9 cellular contexts compared by ENCODE assay signal in genomic region chr4:173494013-173494970, GRCh38. TPM values are rescaled to one million over a fixed set of nuclear protein-coding genes. Genes with fewer than 3 reads are reported as not detected.
A peak's percentile ranks its signal among the peaks of the same experiment; 100 is the strongest.
DNase-seq lines count a peak whose midpoint lies in the region; ATAC-seq and TF ChIP-seq lines count a peak whose summit lies in the region.
"Had no signal": no experiment of that assay in that cellular context is flagged by ENCODE, and none has a peak within 500 bp of the region (broad histone marks: within the 10 kb centered on the region; RNA-seq: fewer than 3 reads in every experiment).

No MANE protein-coding gene starts in this region.

- intact Hi-C loops in esophagus squamous epithelium (cut with DNase I) (loop anchor here (5.0 kb wide), 1 partner anchor 77 kb away; no protein-coding TSS in a partner anchor), natural killer cell (cut with micrococcal nuclease) (no loop called here)

- H3K9me3 ChIP-seq in esophagus squamous epithelium (no peaks in the 10 kb centered on the region), thymus (ENCODE audit: control insufficient read depth) (no peaks in the 10 kb centered on the region)

- no peak overlapping the region for H3K27ac Mint-ChIP-seq in natural killer cell

- TF ChIP-seq POLR2A in esophagus squamous epithelium (IDR thresholded peaks at IDR 0.05): no peak

- 19 to 21% methylated on average over 31 to 34 of the region's 40 CpGs for WGBS in esophagus squamous epithelium, 2 donors
- WGBS in thymus: 17% methylated on average over 40 of the region's 40 CpGs

- H3K4me3 Mint-ChIP-seq in natural killer cell: peak overlapping the region; percentile 59

- CTCF ChIA-PET in BJ (lab: Yijun Ruan, JAX): interaction anchor here (0.6 to 5.3 kb wide), 24 partner anchors 10 to 716 kb away, joined by 3 to 105 read pairs (median 4); partner anchors contain the start of gene HAND2

- ATAC-seq in GM18873 (IDR thresholded peaks at IDR 0.05; ENCODE audit: low FRiP score, unreplicated experiment) (peak; percentile 96), HG03097 (IDR thresholded peaks at IDR 0.05; ENCODE audit: low FRiP score, unreplicated experiment) (peak; percentile 97), natural killer cell (peak in 2 of 3 donors; percentile 62 to 70)

- no peak for DNase-seq in BJ (ENCODE audit: low read depth)
- peak; percentile 51 to 86 for DNase-seq in NCI-H526 (lab: John Stamatoyannopoulos, UW)
- DNase-seq in activated T-cell treated with anti-CD3 and anti-CD28 coated beads for 48 hours (ENCODE audit: low read depth): peak; percentile 37
- DNase-seq in esophagus squamous epithelium (lab: John Stamatoyannopoulos, UW): no peak
- DNase-seq in natural killer cell: no peak

- TF ChIP-seq CTCF in BJ (IDR thresholded peaks at IDR 0.05; ENCODE audit: insufficient read depth, low read depth, low read length) (peak; percentile 88), esophagus squamous epithelium (IDR thresholded peaks at IDR 0.05) (peak; percentile 67 to 77 (median 74)), natural killer cell (IDR thresholded peaks at IDR 0.05) (no peak)

- POLR2A ChIA-PET in BJ (lab: Charles Lee): no interaction called here

- H3K36me3 Mint-ChIP-seq in natural killer cell: no peaks in the 10 kb centered on the region

- H3K4me3 ChIP-seq in BJ (ENCODE audit: low read depth, low read length) (peak overlapping the region; percentile 19; the same call in 1 of the 2 replicates), esophagus squamous epithelium (peak overlapping the region; percentile 17 to 54 (median 32)), thymus (ENCODE audit: low read length) (peak overlapping the region; percentile 18)

- peaks cover 10% of the 10 kb centered on the region for H3K27me3 ChIP-seq in BJ (ENCODE audit: control insufficient read depth, insufficient read depth, low read length)
- H3K27me3 ChIP-seq in esophagus squamous epithelium: peaks cover 0 to 51% (median 2%) of the 10 kb centered on the region in 4 donors
- H3K27me3 ChIP-seq in thymus (ENCODE audit: control insufficient read depth, insufficient read depth): peaks cover 18% of the 10 kb centered on the region

- H3K9me3 Mint-ChIP-seq in natural killer cell: no peaks in the 10 kb centered on the region

- H3K36me3 ChIP-seq in BJ (ENCODE audit: control insufficient read depth, insufficient read depth, low read length) (no peaks in the 10 kb centered on the region), esophagus squamous epithelium (no peaks in the 10 kb centered on the region), thymus (ENCODE audit: control insufficient read depth, insufficient read depth) (no peaks in the 10 kb centered on the region)

- H3K4me1 ChIP-seq in esophagus squamous epithelium (peaks cover 3 to 18% (median 3%) of the 10 kb centered on the region in 3 donors), thymus (ENCODE audit: control insufficient read depth, insufficient read depth, low read length) (peaks cover 4% of the 10 kb centered on the region)

- peaks cover 21 to 60% of the 10 kb centered on the region in 2 donors for H3K27me3 Mint-ChIP-seq in natural killer cell (ENCODE audit: low read depth in 2 of 2)

- peaks cover 6 to 8% of the 10 kb centered on the region in 2 donors for H3K4me1 Mint-ChIP-seq in natural killer cell

- H3K27ac ChIP-seq in esophagus squamous epithelium (no peak overlapping the region), thymus (ENCODE audit: low read depth) (no peak overlapping the region)

RNA-seq across cellular contexts. Expression of gene HAND2, which starts 35.7 kb away (rescaled TPM):
- 3.6 and 4.9 TPM in 2 replicates for polyA plus RNA-seq in BJ (2011; rRNA removed)
- 2.4 and 2.5 TPM in 2 replicates for polyA minus RNA-seq in BJ (2011; rRNA and poly(A)+ RNA removed)
- 1 to 10 TPM in 3 of 4 donors, under 1 TPM in 1; 0.31 to 3.8 (median 1.8) TPM for total RNA-seq in esophagus squamous epithelium
- not detected for total RNA-seq in natural killer cell
- 1.2 TPM for polyA plus RNA-seq in thymus
- total RNA-seq: T-helper 2 cell treated with Interferon-gamma antibody and Interleukin-4, amounts not matched to agents 100 ng/mL and 5 ng/mL, for 36 hours had no signal

Comparison
In these comparisons a context has a peak if more than half of its experiments do, and no peak if none do; other contexts are left out.
1. DNase-seq: peak in NCI-H526 (2 of 2) and activated T-cell treated with anti-CD3 and anti-CD28 coated beads for 48 hours (single experiment); none in BJ (single experiment), esophagus squamous epithelium (single experiment) and natural killer cell (single experiment).
2. Peak in every context shown above with its lines, with median percentiles within 50 percentile points of each other: H3K4me3 ChIP-seq and ATAC-seq.